ENCODE assay signal across 17 cellular contexts in the genomic region with DNA sequence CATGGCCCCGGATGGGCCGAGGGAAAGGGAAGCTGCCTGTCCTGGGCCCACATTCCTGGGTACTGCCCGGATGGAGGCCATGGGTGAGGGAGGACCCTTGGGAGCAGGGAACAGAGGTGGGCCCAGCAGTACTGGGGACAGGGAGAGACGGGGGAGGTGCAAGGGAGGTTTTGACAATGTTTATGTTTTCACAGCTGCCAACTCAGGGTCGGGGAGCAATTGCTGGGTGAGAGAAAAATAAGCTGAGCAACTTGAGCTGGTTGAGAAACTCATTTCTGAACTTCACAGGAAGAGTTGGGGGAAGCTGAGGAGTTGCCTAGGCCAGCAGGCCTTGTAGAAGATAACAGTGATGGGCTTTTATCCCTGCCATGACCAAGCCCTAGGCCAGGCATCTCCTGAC.
"Had no signal": no experiment of that assay in that cellular context is flagged by ENCODE, and none has a peak within 500 bp of the region (broad histone marks: within the 10 kb centered on the region; RNA-seq: fewer than 3 reads in every experiment).

No MANE protein-coding gene starts in this region.

- H3K27me3 Mint-ChIP-seq: activated T-helper 17 cell treated with anti-CD3 and anti-CD28 coated beads, Interleukin-2, amount 50 U/mL, for 72 hours had no signal

- H3K9me3 Mint-ChIP-seq: activated naive CD4-positive, alpha-beta T cell treated with anti-CD3 and anti-CD28 coated beads, Interleukin-2, amount 10 ng/mL, durations not matched to agents 7 days and 5 days; activated T-helper 17 cell treated with anti-CD3 and anti-CD28 coated beads, Interleukin-2, amount 50 U/mL, for 72 hours; T-helper 2 cell treated with Interferon-gamma antibody and Interleukin-4, amounts not matched to agents 5 μg/mL and 100 μg/mL, for 36 hours had no signal

- FAIRE-seq: bronchial epithelial cell, pancreas had no signal

- H3K27ac ChIP-seq: ascending aorta, gastroesophageal sphincter, left lung, pancreas, transverse colon, vagina had no signal

- ATAC-seq: activated T-helper 17 cell treated with anti-CD3 and anti-CD28 coated beads, Interleukin-2, amount 50 U/mL, for 72 hours; gastroesophageal sphincter; left lung; mucosa of descending colon; pancreas; stimulated activated naive CD8-positive, alpha-beta T cell treated with anti-CD3 and anti-CD28 coated beads, Interleukin-15, Interleukin-2, amounts not matched to agents 100 U/mL and 50 U/mL, for 24 hours had no signal

- H3K4me3 ChIP-seq: ascending aorta, gastroesophageal sphincter, left lung, mucosa of descending colon, pancreas, transverse colon, vagina had no signal

- DNase-seq: activated CD4-positive, alpha-beta T cell treated with anti-CD3 and anti-CD28 coated beads, Interleukin-2, amount 50 U/mL, for 1 hour; activated CD8-positive, alpha-beta memory T cell treated with anti-CD3 and anti-CD28 coated beads for 24 hours; activated naive CD4-positive, alpha-beta T cell treated with anti-CD3 and anti-CD28 coated beads, Interleukin-2, amount 10 ng/mL, durations not matched to agents 7 days and 5 days; islet precursor cell; left lung; mammary epithelial cell; mucosa of descending colon; pancreas; stimulated activated CD4-positive, alpha-beta T cell treated with anti-CD3 and anti-CD28 coated beads, Interleukin-2, amount 100 ng/mL, for 48 hours; stimulated activated naive CD8-positive, alpha-beta T cell treated with anti-CD3 and anti-CD28 coated beads, Interleukin-15, Interleukin-2, amounts not matched to agents 100 U/mL and 50 U/mL, for 24 hours; transverse colon had no signal

- H3K9me3 ChIP-seq: ascending aorta, gastroesophageal sphincter, left lung, mucosa of descending colon, pancreas, transverse colon, vagina had no signal

- H3K36me3 ChIP-seq: ascending aorta, gastroesophageal sphincter, left lung, pancreas, transverse colon, vagina had no signal

- H3K36me3 Mint-ChIP-seq: activated naive CD4-positive, alpha-beta T cell treated with anti-CD3 and anti-CD28 coated beads, Interleukin-2, amount 10 ng/mL, durations not matched to agents 7 days and 5 days had no signal

- H3K27me3 ChIP-seq: ascending aorta, gastroesophageal sphincter, left lung, pancreas, transverse colon, vagina had no signal

- H3K4me3 Mint-ChIP-seq: activated naive CD4-positive, alpha-beta T cell treated with anti-CD3 and anti-CD28 coated beads, Interleukin-2, amount 10 ng/mL, durations not matched to agents 7 days and 5 days; T-helper 2 cell treated with Interferon-gamma antibody and Interleukin-4, amounts not matched to agents 5 μg/mL and 100 μg/mL, for 36 hours had no signal

- H3K27ac Mint-ChIP-seq: activated naive CD4-positive, alpha-beta T cell treated with anti-CD3 and anti-CD28 coated beads, Interleukin-2, amount 10 ng/mL, durations not matched to agents 7 days and 5 days; activated T-helper 17 cell treated with anti-CD3 and anti-CD28 coated beads, Interleukin-2, amount 50 U/mL, for 72 hours; T-helper 2 cell treated with Interferon-gamma antibody and Interleukin-4, amounts not matched to agents 5 μg/mL and 100 μg/mL, for 36 hours had no signal
